32 cellular contexts compared by ENCODE assay signal in genomic region chr16:89001117-89002027, GRCh38. TPM values are rescaled to one million over a fixed set of nuclear protein-coding genes. Genes with fewer than 3 reads are reported as not detected.
DNase-seq lines count a peak whose midpoint lies in the region; ATAC-seq, FAIRE-seq and TF ChIP-seq lines count a peak whose summit lies in the region.
"Had no signal": no experiment of that assay in that cellular context is flagged by ENCODE, and none has a peak within 500 bp of the region (broad histone marks: within the 10 kb centered on the region; RNA-seq: fewer than 3 reads in every experiment).

No MANE protein-coding gene starts in this region.

- DNase-seq in right cardiac atrium, result peak; percentile 6 to 36 (median 22)
- no peak for DNase-seq in left ventricle myocardium superior
- no peak for DNase-seq in K562 (ENCODE audit: extremely low read depth in 1 of 4, low spot score in 3 of 4)
- DNase-seq in iPS-NIHi11 (ENCODE audit: low spot score), result peak; percentile 83
- DNase-seq in NCI-H2029 (lab: John Stamatoyannopoulos, UW), result no peak
- no peak for DNase-seq in SKM-1 treated with dmso at 0.1 percent for 144 hours (lab: John Stamatoyannopoulos, UW; ENCODE audit: unreplicated experiment)
- DNase-seq in NCI-H1092 treated with DMSO at 0.1 percent for 48 hours (lab: John Stamatoyannopoulos, UW), result no peak
- no peak for DNase-seq in T-cell
- DNase-seq: ACHN; activated CD4-positive, alpha-beta T cell treated with anti-CD3 and anti-CD28 coated beads for 4 hours; activated CD8-positive, alpha-beta memory T cell treated with anti-CD3 and anti-CD28 coated beads for 24 hours; activated effector memory CD4-positive, alpha-beta T cell treated with Interleukin-2 at 50 U/mL for 16 hours; anterior cingulate cortex; colonic mucosa; DMS79; effector memory CD8-positive, alpha-beta T cell; esophagus squamous epithelium; foreskin melanocyte; heart right ventricle; MG63; natural killer cell; NCI-H2029 treated with DMSO at 0.1 percent for 48 hours; NCI-H345; NCI-H774; ovary; retina; SK-N-SH; transverse colon had no signal

- H3K79me2 ChIP-seq in K562 (ENCODE audit: control insufficient read depth, insufficient read depth, low read length), result no peaks in the 10 kb centered on the region; the same call in 2 of the 3 replicates

- H3K4me3 Mint-ChIP-seq in T-cell, result no peak overlapping the region
- H3K4me3 Mint-ChIP-seq: activated naive CD8-positive, alpha-beta T cell; effector memory CD8-positive, alpha-beta T cell; natural killer cell; T-helper 2 cell treated with Interferon-gamma antibody and Interleukin-4, amounts not matched to agents 5 μg/mL and 100 μg/mL, for 36 hours had no signal

- no peak for TF ChIP-seq RAD21 in K562 (CRISPR knock-in tag; conservative IDR thresholded peaks at IDR 0.05 in 1 of 2, IDR thresholded peaks at IDR 0.05 in 1 of 2)

- no peaks in the 10 kb centered on the region; the same call in 1 of the 2 replicates for H4K20me1 ChIP-seq in K562 (replicated peaks; ENCODE audit: control insufficient read depth, insufficient read depth, low read length)
- H4K20me1 ChIP-seq: BLaER1 had no signal

- H3K36me3 Mint-ChIP-seq in T-cell, result peaks cover 3% of the 10 kb centered on the region
- H3K36me3 Mint-ChIP-seq: activated naive CD8-positive, alpha-beta T cell; natural killer cell had no signal

- H3K4me1 ChIP-seq in right cardiac atrium (ENCODE audit: control insufficient read depth, insufficient read depth, low read length) (no peaks in the 10 kb centered on the region), K562 (replicated peaks in 1 of 2; ENCODE audit: control insufficient read depth in 2 of 2, insufficient read depth in 2 of 2, low read length in 2 of 2) (peaks cover 31 to 72% of the 10 kb centered on the region in 2 experiments)
- H3K4me1 ChIP-seq: colonic mucosa had no signal

- BruUV-seq in K562 (replicated peaks; lab: Mats Ljungman, UMichigan), result no TSS peak

- H3K27ac Mint-ChIP-seq in T-cell, result no peak overlapping the region
- H3K27ac Mint-ChIP-seq: activated naive CD8-positive, alpha-beta T cell; effector memory CD8-positive, alpha-beta T cell; natural killer cell had no signal

- in situ Hi-C loops in K562 (cut with MboI), result loop anchor here (5.0 kb wide), 1 partner anchor 46 kb away; no protein-coding TSS in a partner anchor

- TF ChIP-seq EP300 in K562 (IDR thresholded peaks at IDR 0.05; ENCODE audit: low read length), result no peak

- peaks cover 17 to 24% (median 18%) of the 10 kb centered on the region in 3 donors for H3K4me1 Mint-ChIP-seq in T-cell

- TF ChIP-seq CTCF in K562 (IDR thresholded peaks at IDR 0.05 in 2 of 3, conservative IDR thresholded peaks at IDR 0.05 in 1 of 3; ENCODE audit: insufficient read depth in 2 of 3, low read depth in 1 of 3, low read length in 3 of 3), result no peak

- 57% methylated on average over 30 of the region's 30 CpGs for WGBS in right cardiac atrium
- WGBS in K562 (ENCODE audit: insufficient coverage, low coverage, missing lambda C conversion rate), result 80% methylated on average over 27 of the region's 30 CpGs

- no peak for TF ChIP-seq POLR2A in K562 (conservative IDR thresholded peaks at IDR 0.05)

- no peak overlapping the region for H3K4me2 ChIP-seq in K562 (ENCODE audit: insufficient read depth, low read length)
- H3K4me2 ChIP-seq: BLaER1, SK-N-SH had no signal

- no peak overlapping the region for H3K27ac ChIP-seq in right cardiac atrium (ENCODE audit: low read length)
- no peak overlapping the region for H3K27ac ChIP-seq in K562 (ENCODE audit: extremely low read depth, low read depth, low read length)
- H3K27ac ChIP-seq: colonic mucosa, esophagus squamous epithelium, heart right ventricle, ovary, transverse colon had no signal

- CTCF ChIA-PET in K562 (lab: Yijun Ruan, JAX; ENCODE audit: low intra/inter-chr PET ratio) (no interaction called here), T-cell (lab: Charles Lee) (no interaction called here)

- H3K27me3 ChIP-seq in right cardiac atrium (ENCODE audit: control insufficient read depth, insufficient read depth) (no peaks in the 10 kb centered on the region), K562 (ENCODE audit: control insufficient read depth in 2 of 2, insufficient read depth in 2 of 2, low read length in 2 of 2) (no peaks in the 10 kb centered on the region)
- H3K27me3 ChIP-seq: ovary had no signal

- ATAC-seq in right cardiac atrium (no peak), left ventricle myocardium superior (no peak), K562 (no peak), T-cell (replicated peaks in 1 of 4) (no peak)
- ATAC-seq: effector memory CD8-positive, alpha-beta T cell; natural killer cell had no signal

- H3K4me3 ChIP-seq in right cardiac atrium (ENCODE audit: low read length), result no peak overlapping the region
- H3K4me3 ChIP-seq in K562, result no peak overlapping the region
- H3K4me3 ChIP-seq: BLaER1, colonic mucosa, esophagus squamous epithelium, heart right ventricle, MG63, ovary, transverse colon had no signal

- H3K9me3 Mint-ChIP-seq in T-cell, result peaks cover 0 to 8% (median 3%) of the 10 kb centered on the region in 3 donors

- FAIRE-seq in K562 (lab: Jason Lieb, UNC), result peak; percentile 60
- FAIRE-seq: bronchial epithelial cell had no signal

- no peaks in the 10 kb centered on the region for H3K36me3 ChIP-seq in K562 (ENCODE audit: control insufficient read depth, insufficient read depth, low read length)
- H3K36me3 ChIP-seq: colonic mucosa, esophagus squamous epithelium, heart right ventricle, MG63, ovary, transverse colon had no signal

- H3K27me3 Mint-ChIP-seq in T-cell, result peaks cover 5 to 23% of the 10 kb centered on the region in 2 donors

- intact Hi-C loops in right cardiac atrium (cut with DNase I) (no loop called here), left ventricle myocardium superior (cut with micrococcal nuclease) (no loop called here), K562 (cut with micrococcal nuclease) (loop anchor here (5.0 to 10.0 kb wide), 2 partner anchors 46 to 187 kb away; partner anchors contain the start of gene APRT)

- POLR2A ChIA-PET in K562 (lab: Yijun Ruan, JAX) (interaction anchor here (0.7 to 1.3 kb wide), 3 partner anchors 8 to 23 kb away, joined by 3 to 9 read pairs (median 4); no protein-coding TSS in a partner anchor), T-cell (lab: Charles Lee) (no interaction called here)

- H3K9me3 ChIP-seq in right cardiac atrium (ENCODE audit: control insufficient read depth, low read length) (peaks cover 6% of the 10 kb centered on the region), K562 (replicated peaks; ENCODE audit: control insufficient read depth, insufficient read depth, low read depth, low read length) (peaks cover 25% of the 10 kb centered on the region)
- H3K9me3 ChIP-seq: colonic mucosa, SK-N-SH had no signal

- H3K9ac ChIP-seq in K562 (ENCODE audit: insufficient read depth in 1 of 2, low read depth in 2 of 2, low read length in 2 of 2), result no peak overlapping the region
- H3K9ac ChIP-seq: BLaER1, SK-N-SH had no signal

- no peak overlapping the region for H2AFZ ChIP-seq in K562 (ENCODE audit: low read depth, low read length)

- no peaks in the 10 kb centered on the region for H3K9me1 ChIP-seq in K562 (ENCODE audit: control insufficient read depth, insufficient read depth, low read length)

TF ChIP-seq in K562, 482 proteins besides CTCF, POLR2A, EP300 and RAD21 (continues in another document):
- no peak for TF ChIP-seq TAF15 (IDR thresholded peaks at IDR 0.05; ENCODE audit: low read depth, low read length)
- TF ChIP-seq ZNF316 (IDR thresholded peaks at IDR 0.05), result no peak
- TF ChIP-seq MECOM (CRISPR knock-in tag; IDR thresholded peaks at IDR 0.05), result no peak
- TF ChIP-seq TRIM24 (IDR thresholded peaks at IDR 0.05), result peak; percentile 33 to 72; a peak in 2 of 4 replicates
- no peak for TF ChIP-seq ASH1L (IDR thresholded peaks at IDR 0.05; ENCODE audit: borderline replicate concordance, low read depth, partially characterized antibody)
- TF ChIP-seq ZNF384 (IDR thresholded peaks at IDR 0.05; ENCODE audit: low read depth, low read length), result no peak
- TF ChIP-seq ZNF449 (CRISPR knock-in tag; IDR thresholded peaks at IDR 0.05), result no peak
- TF ChIP-seq SMC3 (conservative IDR thresholded peaks at IDR 0.05; ENCODE audit: insufficient read depth, low read depth, low read length), result no peak
- no peak for TF ChIP-seq EGR1 (conservative IDR thresholded peaks at IDR 0.05)
- no peak for TF ChIP-seq SREBF2 (CRISPR knock-in tag; IDR thresholded peaks at IDR 0.05)
- TF ChIP-seq EHMT2 (IDR thresholded peaks at IDR 0.05), result no peak
- no peak for TF ChIP-seq C11orf30 (IDR thresholded peaks at IDR 0.05; ENCODE audit: low read depth)

RNA-seq across cellular contexts. Expression of gene CBFA2T3, which starts 24.4 kb away (rescaled TPM):
- total RNA-seq in right cardiac atrium (1 to 10 TPM; 5.6 to 8.5 (median 6.9) TPM), left ventricle myocardium superior (11.5 TPM), K562 (2014; rRNA removed) (13.5 and 20.8 TPM in 2 replicates), K562 (2014; rRNA removed; fragmentation: Illumina TruSeq; extraction: Trizol) (3.9 and 5.9 TPM in 2 replicates), K562 (2015; rRNA removed; fragmentation: Illumina TruSeq; extraction: Trizol) (6.7 and 7.8 TPM in 2 replicates), K562 (2021) (114 and 145 TPM in 2 replicates), T-cell (1 to 10 TPM; 2.0 to 4.0 (median 2.1) TPM)
- polyA plus RNA-seq in right cardiac atrium (7.3 TPM), K562 (2011; rRNA removed) (6.4 and 11.3 TPM in 2 replicates), K562 (2014; fragmentation: Illumina TruSeq; extraction: Trizol) (24.2 and 46.3 TPM in 2 replicates), K562 (2014; fragmentation: Nextera tagmentation; extraction: Ambion mirVana) (1 to 10 TPM; 2.3 to 2.7 TPM), K562 (2014; rRNA removed) (34.3 and 35.3 TPM in 2 replicates)
- total RNA-seq in K562 (2011; cell fraction: chromatin; rRNA removed; ENCODE audit: low replicate concordance), result 73.4 and 198 TPM in 2 replicates
- total RNA-seq in K562 (2011; cell fraction: nucleolus; rRNA removed), result 67.4 and 69.3 TPM in 2 replicates
- total RNA-seq in K562 (2011; cell fraction: nucleoplasm; rRNA removed), result 45.3 and 67.3 TPM in 2 replicates
- polyA plus RNA-seq in K562 (2011; cell fraction: cytosol; rRNA removed), result 5.6 and 15.0 TPM in 2 replicates
- 67.2 and 126 TPM in 2 replicates for polyA plus RNA-seq in K562 (2011; cell fraction: nucleus; rRNA removed)
- polyA plus RNA-seq in K562 (2012), result 55.0 and 86.5 TPM in 2 replicates
- polyA minus RNA-seq in K562 (2011; rRNA and poly(A)+ RNA removed), result 9.5 and 9.7 TPM in 2 replicates
- 32.1 and 46.1 TPM in 2 replicates for polyA minus RNA-seq in K562 (2011; cell fraction: cytosol; rRNA and poly(A)+ RNA removed)
- 21.1 and 34.5 TPM in 2 replicates for polyA minus RNA-seq in K562 (2011; cell fraction: nucleus; rRNA and poly(A)+ RNA removed)
- polyA plus RNA-seq: SK-N-SH had no signal

Comparison
In these comparisons a context has a peak if more than half of its experiments do, and no peak if none do; other contexts are left out.
1. DNase-seq: peak in right cardiac atrium (3 of 3) and iPS-NIHi11 (single experiment); none in left ventricle myocardium superior (single experiment), K562 (0 of 4), NCI-H2029 (single experiment), SKM-1 treated with dmso at 0.1 percent for 144 hours (single experiment), NCI-H1092 treated with DMSO at 0.1 percent for 48 hours (single experiment) and T-cell (0 of 34).